17 cellular contexts compared by ENCODE assay signal in the genomic region with DNA sequence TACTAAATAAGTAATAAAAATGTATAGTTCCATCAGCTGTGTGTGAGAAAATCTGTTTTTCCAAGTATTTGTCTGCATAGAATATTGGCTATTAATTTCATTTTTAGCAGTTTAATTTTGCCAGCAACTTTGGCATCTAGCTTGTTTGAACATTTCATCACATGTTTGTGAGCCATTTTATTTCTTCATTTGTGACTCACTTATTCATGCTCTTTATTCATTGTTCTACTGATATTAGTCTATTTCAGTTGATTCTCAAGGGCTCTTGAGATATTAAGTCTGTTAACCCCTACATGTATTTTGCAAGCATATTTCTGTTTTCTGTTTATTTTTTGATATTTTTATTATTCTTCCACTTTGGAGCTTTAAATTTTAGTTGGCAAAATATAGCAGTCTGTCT.
"Had no signal": no experiment of that assay in that cellular context is flagged by ENCODE, and none has a peak within 500 bp of the region (broad histone marks: within the 10 kb centered on the region; RNA-seq: fewer than 3 reads in every experiment).

No MANE protein-coding gene starts in this region.

- ATAC-seq: activated CD4-positive, alpha-beta T cell treated with anti-CD3 and anti-CD28 coated beads for 36 hours; left lobe of liver; naive thymus-derived CD4-positive, alpha-beta T cell; upper lobe of right lung had no signal

- H3K4me3 ChIP-seq: lung, spleen, upper lobe of right lung had no signal

- H3K9me3 ChIP-seq: spleen, upper lobe of right lung had no signal

- H3K27ac ChIP-seq: spleen, upper lobe of right lung had no signal

- H3K36me3 ChIP-seq: spleen, upper lobe of right lung had no signal

- DNase-seq: activated CD4-positive, alpha-beta T cell treated with anti-CD3 and anti-CD28 coated beads for 36 hours; activated CD4-positive, alpha-beta T cell treated with anti-CD3 and anti-CD28 coated beads, Interleukin-2, amount 50 U/mL, for 48 hours; activated naive CD4-positive, alpha-beta T cell treated with Interleukin-2 at 50 U/mL for 16 hours; activated naive CD8-positive, alpha-beta T cell treated with anti-CD3 and anti-CD28 coated beads, Interleukin-2, amount 10 ng/mL, durations not matched to agents 7 days and 5 days; activated T-cell treated with anti-CD3 and anti-CD28 coated beads, Interleukin-2, amount 50 U/mL, for 48 hours; caudate nucleus; effector CD8-positive, alpha-beta T cell; kidney; naive thymus-derived CD4-positive, alpha-beta T cell; occipital lobe; spleen; stimulated activated CD4-positive, alpha-beta T cell treated with anti-CD3 and anti-CD28 coated beads, Interleukin-4, amount 100 ng/mL, for 1 hour; stimulated activated naive CD4-positive, alpha-beta T cell; T-helper 9 cell; upper lobe of right lung had no signal

- H3K27me3 ChIP-seq: spleen, upper lobe of right lung had no signal
